9 cellular contexts compared by ENCODE assay signal in the genomic region with DNA sequence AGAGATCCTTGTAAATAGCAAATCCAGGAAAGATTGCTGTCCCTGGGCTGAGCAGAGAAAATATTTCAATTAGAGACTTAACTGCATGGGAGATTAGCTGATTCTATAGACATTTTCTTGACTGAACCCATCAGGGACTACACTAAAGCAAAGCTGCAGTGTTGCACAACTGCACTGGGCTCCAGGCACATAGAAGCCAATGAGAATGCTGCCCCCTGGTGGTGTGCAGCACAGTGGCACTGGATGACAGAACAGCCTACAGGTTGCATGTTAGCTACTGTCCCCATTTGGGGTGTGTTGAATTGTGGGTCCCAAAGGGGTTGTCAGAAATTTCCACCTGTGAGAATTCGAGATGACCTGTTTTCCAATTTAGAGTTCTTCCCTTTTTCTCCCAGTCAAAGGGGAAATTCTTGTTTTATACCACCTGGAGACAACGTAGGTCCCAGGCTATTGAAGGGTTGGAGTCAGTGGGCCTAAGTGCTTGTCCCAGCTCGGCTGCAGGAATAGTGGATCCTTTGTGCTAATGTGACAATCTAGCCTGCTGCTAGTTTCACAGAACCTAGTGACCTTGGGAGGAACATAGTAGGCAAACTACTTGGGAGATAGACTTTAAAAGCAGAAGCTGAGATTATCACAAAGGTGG.
DNase-seq lines count a peak whose midpoint lies in the region; ATAC-seq, FAIRE-seq and TF ChIP-seq lines count a peak whose summit lies in the region.
"Had no signal": no experiment of that assay in that cellular context is flagged by ENCODE, and none has a peak within 500 bp of the region (broad histone marks: within the 10 kb centered on the region; RNA-seq: fewer than 3 reads in every experiment).

No MANE protein-coding gene starts in this region.

- no peaks in the 10 kb centered on the region for H3K9me3 Mint-ChIP-seq in WTC11
- H3K9me3 Mint-ChIP-seq: memory B cell had no signal

- DNase-seq in NCI-H2107 (lab: John Stamatoyannopoulos, UW): peak; percentile 59
- peak; percentile 80 for DNase-seq in WTC11 (ENCODE audit: low spot score)
- DNase-seq in effector CD4-positive, alpha-beta T cell: peak; percentile 4
- peak; percentile 38 for DNase-seq in midbrain (lab: John Stamatoyannopoulos, UW)
- DNase-seq in substantia nigra (lab: John Stamatoyannopoulos, UW): peak in 36 of 49 donors; percentile 0 to 68 (median 36)

- H3K4me3 Mint-ChIP-seq in WTC11: no peak overlapping the region
- H3K4me3 Mint-ChIP-seq: memory B cell had no signal

- POLR2A ChIA-PET in WTC11 (lab: Charles Lee): no interaction called here

- H3K4me1 Mint-ChIP-seq in WTC11: peaks cover 18% of the 10 kb centered on the region
- H3K4me1 Mint-ChIP-seq: memory B cell had no signal

- H3K27ac ChIP-seq in substantia nigra (ENCODE audit: low read depth, low read length, poor library complexity, severe bottlenecking): no peak overlapping the region

- ATAC-seq in WTC11 (peak; percentile 94), GM18502 (IDR thresholded peaks at IDR 0.05; ENCODE audit: poor library complexity, unreplicated experiment) (no peak)

- CTCF ChIA-PET in WTC11 (lab: Charles Lee): interaction anchor here (0.5 to 3.2 kb wide), 49 partner anchors 9 to 976 kb away, joined by 3 to 49 read pairs (median 4); partner anchors contain the start of genes SLC8A3 and SMOC1

- no peaks in the 10 kb centered on the region for H3K36me3 Mint-ChIP-seq in WTC11
- H3K36me3 Mint-ChIP-seq: memory B cell had no signal

- H3K27me3 Mint-ChIP-seq in WTC11 (ENCODE audit: low read depth): no peaks in the 10 kb centered on the region

- H3K27ac Mint-ChIP-seq in WTC11: no peak overlapping the region
- H3K27ac Mint-ChIP-seq: memory B cell had no signal

- FAIRE-seq in A204.1 (lab: Jason Lieb, UNC): peak; percentile 9

- TF ChIP-seq CTCF in GM12874 (IDR thresholded peaks at IDR 0.05; ENCODE audit: insufficient read depth, low read depth, low read length) (peak; percentile 84), WTC11 (IDR thresholded peaks at IDR 0.05) (peak; percentile 93)

TF ChIP-seq in WTC11, 78 proteins besides CTCF, POLR2A, EP300 and RAD21:
- TF ChIP-seq GABPB1 (CRISPR knock-in tag; IDR thresholded peaks at IDR 0.05) (peak; percentile 49; the same call in 1 of the 2 replicates), ATF1 (CRISPR knock-in tag; IDR thresholded peaks at IDR 0.05) (no peak), SMAD3 (CRISPR knock-in tag; IDR thresholded peaks at IDR 0.05; ENCODE audit: borderline replicate concordance) (no peak), USF1 (CRISPR knock-in tag; IDR thresholded peaks at IDR 0.05) (no peak), EMX1 (CRISPR knock-in tag; IDR thresholded peaks at IDR 0.05) (no peak), ZSCAN18 (CRISPR knock-in tag; IDR thresholded peaks at IDR 0.05) (no peak)
- TF ChIP-seq, protein P1, sequence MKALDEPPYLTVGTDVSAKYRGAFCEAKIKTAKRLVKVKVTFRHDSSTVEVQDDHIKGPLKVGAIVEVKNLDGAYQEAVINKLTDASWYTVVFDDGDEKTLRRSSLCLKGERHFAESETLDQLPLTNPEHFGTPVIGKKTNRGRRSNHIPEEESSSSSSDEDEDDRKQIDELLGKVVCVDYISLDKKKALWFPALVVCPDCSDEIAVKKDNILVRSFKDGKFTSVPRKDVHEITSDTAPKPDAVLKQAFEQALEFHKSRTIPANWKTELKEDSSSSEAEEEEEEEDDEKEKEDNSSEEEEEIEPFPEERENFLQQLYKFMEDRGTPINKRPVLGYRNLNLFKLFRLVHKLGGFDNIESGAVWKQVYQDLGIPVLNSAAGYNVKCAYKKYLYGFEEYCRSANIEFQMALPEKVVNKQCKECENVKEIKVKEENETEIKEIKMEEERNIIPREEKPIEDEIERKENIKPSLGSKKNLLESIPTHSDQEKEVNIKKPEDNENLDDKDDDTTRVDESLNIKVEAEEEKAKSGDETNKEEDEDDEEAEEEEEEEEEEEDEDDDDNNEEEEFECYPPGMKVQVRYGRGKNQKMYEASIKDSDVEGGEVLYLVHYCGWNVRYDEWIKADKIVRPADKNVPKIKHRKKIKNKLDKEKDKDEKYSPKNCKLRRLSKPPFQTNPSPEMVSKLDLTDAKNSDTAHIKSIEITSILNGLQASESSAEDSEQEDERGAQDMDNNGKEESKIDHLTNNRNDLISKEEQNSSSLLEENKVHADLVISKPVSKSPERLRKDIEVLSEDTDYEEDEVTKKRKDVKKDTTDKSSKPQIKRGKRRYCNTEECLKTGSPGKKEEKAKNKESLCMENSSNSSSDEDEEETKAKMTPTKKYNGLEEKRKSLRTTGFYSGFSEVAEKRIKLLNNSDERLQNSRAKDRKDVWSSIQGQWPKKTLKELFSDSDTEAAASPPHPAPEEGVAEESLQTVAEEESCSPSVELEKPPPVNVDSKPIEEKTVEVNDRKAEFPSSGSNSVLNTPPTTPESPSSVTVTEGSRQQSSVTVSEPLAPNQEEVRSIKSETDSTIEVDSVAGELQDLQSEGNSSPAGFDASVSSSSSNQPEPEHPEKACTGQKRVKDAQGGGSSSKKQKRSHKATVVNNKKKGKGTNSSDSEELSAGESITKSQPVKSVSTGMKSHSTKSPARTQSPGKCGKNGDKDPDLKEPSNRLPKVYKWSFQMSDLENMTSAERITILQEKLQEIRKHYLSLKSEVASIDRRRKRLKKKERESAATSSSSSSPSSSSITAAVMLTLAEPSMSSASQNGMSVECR (CRISPR knock-in tag; IDR thresholded peaks at IDR 0.05; ENCODE audit: borderline replicate concordance): no peak

Comparison
In these comparisons a context has a peak if more than half of its experiments do, and no peak if none do; other contexts are left out.
1. DNase-seq: peak in every context shown above with its lines; median percentile 80 in WTC11; 59 in NCI-H2107; 38 in midbrain; 36 in substantia nigra; 4 in effector CD4-positive, alpha-beta T cell.